ENCODE assay signal across 15 cellular contexts in the genomic region with DNA sequence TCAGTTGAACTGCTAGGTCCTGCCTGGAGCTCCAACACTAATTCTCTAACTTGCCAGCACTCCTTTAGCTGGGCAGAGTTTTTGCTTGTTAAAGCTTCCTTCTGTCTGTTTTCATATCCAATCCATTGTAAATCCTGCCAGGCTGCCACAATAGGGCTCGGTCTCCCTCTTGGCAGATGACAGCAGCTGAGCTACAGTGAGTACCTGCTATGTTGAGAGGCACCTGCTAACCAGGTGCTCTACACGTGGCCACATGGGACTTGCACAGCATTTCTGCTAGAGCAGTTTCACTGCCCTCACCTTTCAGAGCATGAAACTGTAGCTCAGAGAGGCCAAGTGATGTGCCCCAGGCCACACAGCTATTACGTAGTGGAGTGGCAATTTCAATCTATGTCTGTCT.
DNase-seq lines count a peak whose midpoint lies in the region; ATAC-seq and TF ChIP-seq lines count a peak whose summit lies in the region.
"Had no signal": no experiment of that assay in that cellular context is flagged by ENCODE, and none has a peak within 500 bp of the region (broad histone marks: within the 10 kb centered on the region; RNA-seq: fewer than 3 reads in every experiment).

No MANE protein-coding gene starts in this region.

- no peak overlapping the region for H3K4me3 Mint-ChIP-seq in effector memory CD8-positive, alpha-beta T cell
- H3K4me3 Mint-ChIP-seq in activated naive CD8-positive, alpha-beta T cell treated with anti-CD3 and anti-CD28 coated beads, Interleukin-2, amount 50 U/mL, for 24 hours: no peak overlapping the region

- 33 to 39% methylated on average over 3 of the region's 3 CpGs for WGBS in thyroid gland, 2 donors

- intact Hi-C loops in cardiac septum (cut with DNase I): no loop called here
- intact Hi-C loops in left ventricle myocardium inferior (cut with micrococcal nuclease): no loop called here
- intact Hi-C loops in thyroid gland (cut with DNase I): no loop called here

- H3K36me3 Mint-ChIP-seq in effector memory CD8-positive, alpha-beta T cell (ENCODE audit: insufficient read depth): peaks cover 1% of the 10 kb centered on the region
- H3K36me3 Mint-ChIP-seq in activated naive CD8-positive, alpha-beta T cell treated with anti-CD3 and anti-CD28 coated beads, Interleukin-2, amount 50 U/mL, for 24 hours (ENCODE audit: low read depth): no peaks in the 10 kb centered on the region

- no peak overlapping the region for H3K4me3 ChIP-seq in left ventricle myocardium inferior
- H3K4me3 ChIP-seq in thyroid gland (replicated peaks in 1 of 3): no peak overlapping the region

- no peaks in the 10 kb centered on the region for H3K4me1 ChIP-seq in left ventricle myocardium inferior
- H3K4me1 ChIP-seq in thyroid gland: no peaks in the 10 kb centered on the region

- ATAC-seq in effector memory CD8-positive, alpha-beta T cell (replicated peaks): no peak
- no peak for ATAC-seq in activated naive CD8-positive, alpha-beta T cell treated with anti-CD3 and anti-CD28 coated beads, Interleukin-2, amount 50 U/mL, for 24 hours
- no peak for ATAC-seq in GM19328 (IDR thresholded peaks at IDR 0.05; ENCODE audit: unreplicated experiment)

- peak; percentile 36 for DNase-seq in cardiac septum (ENCODE audit: low spot score)
- DNase-seq in left ventricle myocardium inferior: no peak
- peak; percentile 67 for DNase-seq in NCI-H2107 (lab: John Stamatoyannopoulos, UW)
- DNase-seq in NCI-H510A (lab: John Stamatoyannopoulos, UW): peak; percentile 82
- peak; percentile 85 to 86 for DNase-seq in thyroid gland
- DNase-seq in effector memory CD8-positive, alpha-beta T cell: no peak
- DNase-seq in activated naive CD8-positive, alpha-beta T cell treated with anti-CD3 and anti-CD28 coated beads, Interleukin-2, amount 50 U/mL, for 24 hours: no peak
- DNase-seq: Caco-2, IMR-90, NCI-H1694 treated with DMSO at 0.1 percent for 48 hours, NCI-H446 treated with DMSO at 0.1 percent for 48 hours, SIG-M5, T-helper 2 cell had no signal

- H3K27ac ChIP-seq in left ventricle myocardium inferior (replicated peaks) (no peak overlapping the region), thyroid gland (peak overlapping the region in 1 of 3 donors; percentile 11)
- H3K27ac ChIP-seq: C4-2B had no signal

- H3K4me1 Mint-ChIP-seq in effector memory CD8-positive, alpha-beta T cell (ENCODE audit: low read depth in 2 of 2): no peaks in the 10 kb centered on the region
- H3K4me1 Mint-ChIP-seq in activated naive CD8-positive, alpha-beta T cell treated with anti-CD3 and anti-CD28 coated beads, Interleukin-2, amount 50 U/mL, for 24 hours: no peaks in the 10 kb centered on the region

- peaks cover 5 to 20% of the 10 kb centered on the region in 2 donors for H3K9me3 Mint-ChIP-seq in effector memory CD8-positive, alpha-beta T cell
- H3K9me3 Mint-ChIP-seq in activated naive CD8-positive, alpha-beta T cell treated with anti-CD3 and anti-CD28 coated beads, Interleukin-2, amount 50 U/mL, for 24 hours: peaks cover 5% of the 10 kb centered on the region

- H3K27me3 Mint-ChIP-seq in effector memory CD8-positive, alpha-beta T cell: peaks cover 0 to 6% of the 10 kb centered on the region in 2 donors
- no peaks in the 10 kb centered on the region for H3K27me3 Mint-ChIP-seq in activated naive CD8-positive, alpha-beta T cell treated with anti-CD3 and anti-CD28 coated beads, Interleukin-2, amount 50 U/mL, for 24 hours

- TF ChIP-seq CTCF in left ventricle myocardium inferior (IDR thresholded peaks at IDR 0.05; ENCODE audit: borderline replicate concordance): no peak
- no peak for TF ChIP-seq CTCF in thyroid gland (IDR thresholded peaks at IDR 0.05)

- TF ChIP-seq POLR2A in thyroid gland (IDR thresholded peaks at IDR 0.05): no peak

- H3K27ac Mint-ChIP-seq in effector memory CD8-positive, alpha-beta T cell: no peak overlapping the region
- no peak overlapping the region for H3K27ac Mint-ChIP-seq in activated naive CD8-positive, alpha-beta T cell treated with anti-CD3 and anti-CD28 coated beads, Interleukin-2, amount 50 U/mL, for 24 hours

- H3K27me3 ChIP-seq in left ventricle myocardium inferior (ENCODE audit: low read depth) (peaks cover 37% of the 10 kb centered on the region), thyroid gland (no peaks in the 10 kb centered on the region)

- H3K36me3 ChIP-seq in left ventricle myocardium inferior: no peaks in the 10 kb centered on the region
- H3K36me3 ChIP-seq in thyroid gland: no peaks in the 10 kb centered on the region

- H3K9me3 ChIP-seq in left ventricle myocardium inferior (replicated peaks) (peaks cover 12% of the 10 kb centered on the region), thyroid gland (no peaks in the 10 kb centered on the region)
- H3K9me3 ChIP-seq: Caco-2 had no signal

Comparison
In these comparisons a context has a peak if more than half of its experiments do, and no peak if none do; other contexts are left out.
1. DNase-seq: peak in cardiac septum (single experiment), NCI-H2107 (single experiment), NCI-H510A (single experiment) and thyroid gland (2 of 2); none in left ventricle myocardium inferior (single experiment), effector memory CD8-positive, alpha-beta T cell (0 of 3) and activated naive CD8-positive, alpha-beta T cell treated with anti-CD3 and anti-CD28 coated beads, Interleukin-2, amount 50 U/mL, for 24 hours (single experiment).